ENCODE assay signal across 12 cellular contexts in the genomic region with DNA sequence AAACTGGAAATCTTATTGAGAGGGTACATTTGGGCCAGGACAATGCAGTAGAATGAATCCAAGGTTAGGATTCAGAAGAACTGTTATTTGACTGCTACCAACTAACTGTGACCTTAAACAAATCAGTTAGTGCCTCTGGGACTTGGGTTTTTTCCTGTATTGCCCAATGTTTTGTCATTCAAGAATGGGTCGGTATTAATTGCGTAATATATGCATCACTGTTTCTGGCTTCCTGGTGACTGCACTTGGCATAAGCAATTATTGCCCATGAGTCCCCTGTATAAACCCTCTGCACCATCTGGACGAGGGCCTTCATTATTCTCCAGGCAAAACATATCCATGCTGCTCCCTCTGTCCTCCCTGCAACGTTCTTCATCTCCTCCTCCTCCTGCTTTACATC.
"Had no signal": no experiment of that assay in that cellular context is flagged by ENCODE, and none has a peak within 500 bp of the region (broad histone marks: within the 10 kb centered on the region; RNA-seq: fewer than 3 reads in every experiment).

No MANE protein-coding gene starts in this region.

- H3K27ac ChIP-seq: breast epithelium had no signal

- DNase-seq: activated CD4-positive, alpha-beta T cell treated with anti-CD3 and anti-CD28 coated beads, Interleukin-2, amount 50 U/mL, for 4 hours; activated CD4-positive, CD25-positive, alpha-beta regulatory T cell treated with anti-CD3 and anti-CD28 coated beads, Interleukin-2, amount 50 U/mL, for 72 hours; activated naive CD4-positive, alpha-beta T cell treated with anti-CD3 and anti-CD28 coated beads for 36 hours; activated naive CD8-positive, alpha-beta T cell treated with anti-CD3 and anti-CD28 coated beads, Interleukin-2, amount 50 U/mL, for 24 hours; aorta; dermis blood vessel endothelial cell; erythroblast; posterior cingulate gyrus had no signal

- H3K4me3 ChIP-seq: breast epithelium had no signal

- ATAC-seq: activated naive CD8-positive, alpha-beta T cell treated with anti-CD3 and anti-CD28 coated beads, Interleukin-2, amount 50 U/mL, for 24 hours; activated T-helper 17 cell treated with anti-CD3 and anti-CD28 coated beads, Interleukin-2, amount 50 U/mL, for 72 hours; natural killer cell treated with Interleukin-12 subunit alpha and Interleukin-12 subunit beta and Interleukin-15 and Interleukin-18, amount 100 ng/mL, for 72 hours; stimulated activated effector memory CD8-positive, alpha-beta T cell treated with anti-CD3 and anti-CD28 coated beads, Interleukin-12 subunit alpha, Interleukin-12 subunit beta, amount 100 ng/mL, for 72 hours had no signal
